Comparison of ENCODE assay signal across 11 cellular contexts in the genomic region with DNA sequence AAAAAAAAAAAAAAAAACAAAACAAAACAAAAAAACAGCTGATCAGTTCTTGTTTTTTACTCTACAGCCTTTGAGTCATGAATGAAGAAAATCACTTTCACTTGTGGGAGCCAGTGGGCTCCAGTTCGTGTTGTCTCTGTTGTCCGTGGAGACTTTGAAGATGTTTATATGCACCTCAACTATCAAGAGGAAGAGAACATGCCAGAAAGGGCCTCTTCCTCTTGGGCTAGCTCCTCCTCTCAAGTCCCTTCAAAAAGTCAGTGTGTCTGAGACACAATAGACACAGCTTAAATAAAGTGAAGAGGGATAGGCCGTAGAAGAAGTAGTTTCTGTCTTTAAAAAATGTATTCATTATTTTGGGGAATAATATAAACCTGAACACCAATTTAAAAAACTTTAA.
A peak's percentile ranks its signal among the peaks of the same experiment; 100 is the strongest.
DNase-seq lines count a peak whose midpoint lies in the region; ATAC-seq and TF ChIP-seq lines count a peak whose summit lies in the region.
"Had no signal": no experiment of that assay in that cellular context is flagged by ENCODE, and none has a peak within 500 bp of the region (broad histone marks: within the 10 kb centered on the region; RNA-seq: fewer than 3 reads in every experiment).

No MANE protein-coding gene starts in this region.

- H3K27me3 Mint-ChIP-seq in CD4-positive, alpha-beta memory T cell = no peaks in the 10 kb centered on the region
- peaks cover 3% of the 10 kb centered on the region for H3K27me3 Mint-ChIP-seq in T-helper 1 cell treated with Interleukin-12 subunit alpha and Interleukin-12 subunit beta and Interleukin-4 antibody, amounts not matched to agents 30 μg/mL and 1 μg/mL, for 36 hours (ENCODE audit: low read depth)

- H3K4me1 ChIP-seq in CD4-positive, alpha-beta memory T cell (ENCODE audit: insufficient read depth, low read length) = peaks cover 28% of the 10 kb centered on the region
- H3K4me1 ChIP-seq: vagina had no signal

- DNase-seq in CD4-positive, alpha-beta memory T cell = peak; percentile 70 to 86 (median 84)
- peak; percentile 90 for DNase-seq in dermis blood vessel endothelial cell
- DNase-seq in middle frontal gyrus (ENCODE audit: extremely low spot score, low spot score) = no peak
- DNase-seq in HEK293T (ENCODE audit: extremely low spot score) = no peak
- no peak for DNase-seq in GM20000 (ENCODE audit: low spot score)
- DNase-seq in NCI-H1694 treated with DMSO at 0.1 percent for 48 hours (lab: John Stamatoyannopoulos, UW) = no peak
- DNase-seq: foreskin melanocyte had no signal

- H3K27ac Mint-ChIP-seq in CD4-positive, alpha-beta memory T cell = peak overlapping the region; percentile 86 to 96 (median 93)
- peak overlapping the region; percentile 82 for H3K27ac Mint-ChIP-seq in T-helper 1 cell treated with Interleukin-12 subunit alpha and Interleukin-12 subunit beta and Interleukin-4 antibody, amounts not matched to agents 30 μg/mL and 1 μg/mL, for 36 hours

- H3K9me3 Mint-ChIP-seq in CD4-positive, alpha-beta memory T cell = peaks cover 0 to 5% (median 0%) of the 10 kb centered on the region in 8 donors
- H3K9me3 Mint-ChIP-seq in T-helper 1 cell treated with Interleukin-12 subunit alpha and Interleukin-12 subunit beta and Interleukin-4 antibody, amounts not matched to agents 30 μg/mL and 1 μg/mL, for 36 hours = no peaks in the 10 kb centered on the region

- no peaks in the 10 kb centered on the region for H3K36me3 Mint-ChIP-seq in CD4-positive, alpha-beta memory T cell
- no peaks in the 10 kb centered on the region for H3K36me3 Mint-ChIP-seq in T-helper 1 cell treated with Interleukin-12 subunit alpha and Interleukin-12 subunit beta and Interleukin-4 antibody, amounts not matched to agents 30 μg/mL and 1 μg/mL, for 36 hours (ENCODE audit: low read depth)

- H3K9me3 ChIP-seq in CD4-positive, alpha-beta memory T cell (ENCODE audit: control insufficient read depth in 1 of 2, low read length in 2 of 2) = no peaks in the 10 kb centered on the region
- H3K9me3 ChIP-seq: vagina had no signal

- no peak overlapping the region for H3K4me3 ChIP-seq in CD4-positive, alpha-beta memory T cell (ENCODE audit: low read length in 2 of 2)
- H3K4me3 ChIP-seq: vagina had no signal

- no peak overlapping the region for H3K27ac ChIP-seq in CD4-positive, alpha-beta memory T cell (ENCODE audit: low read depth, low read length)
- H3K27ac ChIP-seq: vagina had no signal

- H3K27me3 ChIP-seq in CD4-positive, alpha-beta memory T cell (ENCODE audit: insufficient read depth, low read length) = no peaks in the 10 kb centered on the region
- H3K27me3 ChIP-seq: vagina had no signal

- POLR2A ChIA-PET in CD4-positive, alpha-beta memory T cell (lab: Charles Lee; ENCODE audit: partially characterized antibody) = interaction anchor here (1.0 to 1.4 kb wide), 3 partner anchors 11 to 17 kb away, joined by 3 read pairs; no protein-coding TSS in a partner anchor
- POLR2A ChIA-PET in HEK293T (lab: Yijun Ruan, JAX) = no interaction called here

- TF ChIP-seq CTCF in GM20000 (IDR thresholded peaks at IDR 0.05; ENCODE audit: extremely low read depth, missing control alignments) = no peak

- ATAC-seq in GM21786 (IDR thresholded peaks at IDR 0.05; ENCODE audit: unreplicated experiment) = peak; percentile 43
- ATAC-seq: SK-N-SH treated with all-trans-retinoic acid at 6 μM for 48 hours had no signal

- CTCF ChIA-PET in CD4-positive, alpha-beta memory T cell (lab: Charles Lee; ENCODE audit: partially characterized antibody) = interaction anchor here (2.4 kb wide), 1 partner anchor 18 kb away, joined by 10 read pairs; no protein-coding TSS in a partner anchor
- CTCF ChIA-PET in HEK293T (lab: Yijun Ruan, JAX) = no interaction called here

- intact Hi-C loops in CD4-positive, alpha-beta memory T cell (cut with micrococcal nuclease) = loop anchor here (1.0 to 10.0 kb wide), 4 partner anchors 18 to 602 kb away; a partner anchor contains a TSS

- H3K36me3 ChIP-seq in CD4-positive, alpha-beta memory T cell (ENCODE audit: insufficient read depth, low read length) = no peaks in the 10 kb centered on the region
- H3K36me3 ChIP-seq: vagina had no signal

- H3K4me3 Mint-ChIP-seq in CD4-positive, alpha-beta memory T cell = peak overlapping the region; percentile 57 to 83 (median 74)
- H3K4me3 Mint-ChIP-seq in T-helper 1 cell treated with Interleukin-12 subunit alpha and Interleukin-12 subunit beta and Interleukin-4 antibody, amounts not matched to agents 30 μg/mL and 1 μg/mL, for 36 hours = peak overlapping the region; percentile 35

- H3K4me1 Mint-ChIP-seq in CD4-positive, alpha-beta memory T cell = peaks cover 27 to 68% (median 46%) of the 10 kb centered on the region in 4 donors
- peaks cover 34% of the 10 kb centered on the region for H3K4me1 Mint-ChIP-seq in T-helper 1 cell treated with Interleukin-12 subunit alpha and Interleukin-12 subunit beta and Interleukin-4 antibody, amounts not matched to agents 30 μg/mL and 1 μg/mL, for 36 hours (ENCODE audit: low read depth)

TF ChIP-seq in HEK293T, 16 proteins besides CTCF, POLR2A, EP300 and RAD21:
- no peak for TF ChIP-seq FOXM1 (IDR thresholded peaks at IDR 0.05; ENCODE audit: borderline replicate concordance)
- no peak for TF ChIP-seq ELF4 (IDR thresholded peaks at IDR 0.05)
- no peak for TF ChIP-seq SP1 (IDR thresholded peaks at IDR 0.05)
- no peak for TF ChIP-seq FOXA1 (IDR thresholded peaks at IDR 0.05)
- TF ChIP-seq TARDBP (IDR thresholded peaks at IDR 0.05) = no peak
- no peak for TF ChIP-seq SUZ12 (IDR thresholded peaks at IDR 0.05)
- no peak for TF ChIP-seq ARNT (IDR thresholded peaks at IDR 0.05)
- TF ChIP-seq BHLHE40 (IDR thresholded peaks at IDR 0.05; ENCODE audit: borderline replicate concordance) = no peak
- no peak for TF ChIP-seq L3MBTL2 (conservative IDR thresholded peaks at IDR 0.05)
- TF ChIP-seq FOXK2 (IDR thresholded peaks at IDR 0.05) = no peak
- TF ChIP-seq HDGF (IDR thresholded peaks at IDR 0.05; ENCODE audit: borderline replicate concordance) = no peak

Comparison
In these comparisons a context has a peak if more than half of its experiments do, and no peak if none do; other contexts are left out.
1. DNase-seq: peak in CD4-positive, alpha-beta memory T cell (5 of 5) and dermis blood vessel endothelial cell (single experiment); none in middle frontal gyrus (single experiment), HEK293T (single experiment), GM20000 (single experiment) and NCI-H1694 treated with DMSO at 0.1 percent for 48 hours (single experiment).